Comparison of ENCODE assay signal across 22 cellular contexts in genomic region chr1:225578247-225578646, GRCh38.
DNase-seq lines count a peak whose midpoint lies in the region; ATAC-seq and TF ChIP-seq lines count a peak whose summit lies in the region.
"Had no signal": no experiment of that assay in that cellular context is flagged by ENCODE, and none has a peak within 500 bp of the region (broad histone marks: within the 10 kb centered on the region; RNA-seq: fewer than 3 reads in every experiment).

No MANE protein-coding gene starts in this region.

- H3K4me1 Mint-ChIP-seq in nephron progenitor cell, result peaks cover 60% of the 10 kb centered on the region
- H3K4me1 Mint-ChIP-seq in CD8-positive, alpha-beta T cell (ENCODE audit: low read depth), result peaks cover 3% of the 10 kb centered on the region

- POLR2A ChIA-PET in HEK293 (lab: Yijun Ruan, JAX), result no interaction called here
- POLR2A ChIA-PET in CD8-positive, alpha-beta T cell (lab: Charles Lee), result no interaction called here

- H3K4me1 ChIP-seq in BLaER1, result peaks cover 36% of the 10 kb centered on the region
- H3K4me1 ChIP-seq in HEK293 (ENCODE audit: control insufficient read depth, insufficient read depth, low read length), result peaks cover 25% of the 10 kb centered on the region
- no peaks in the 10 kb centered on the region for H3K4me1 ChIP-seq in CD8-positive, alpha-beta T cell (ENCODE audit: insufficient read depth, low read length)

- H3K27me3 ChIP-seq in BLaER1 (no peaks in the 10 kb centered on the region), WERI-Rb-1 (ENCODE audit: insufficient read depth, low read depth, severe bottlenecking) (no peaks in the 10 kb centered on the region)
- H3K27me3 ChIP-seq in CD8-positive, alpha-beta T cell (ENCODE audit: insufficient read depth, low read length), result no peaks in the 10 kb centered on the region
- H3K27me3 ChIP-seq: ovary had no signal

- H3K27ac ChIP-seq in BLaER1 (no peak overlapping the region), HEK293 (ENCODE audit: extremely low read depth, low read depth, low read length) (no peak overlapping the region), WERI-Rb-1 (peak overlapping the region; percentile 87)
- H3K27ac ChIP-seq in CD8-positive, alpha-beta T cell (ENCODE audit: low read depth, low read length), result no peak overlapping the region
- H3K27ac ChIP-seq: ovary, skin epidermis had no signal

- no peaks in the 10 kb centered on the region for H3K9me3 ChIP-seq in BLaER1
- no peaks in the 10 kb centered on the region for H3K9me3 ChIP-seq in HEK293 (ENCODE audit: control insufficient read depth, insufficient read depth, low read depth, low read length)
- no peaks in the 10 kb centered on the region for H3K9me3 ChIP-seq in WERI-Rb-1 (ENCODE audit: severe bottlenecking)
- no peaks in the 10 kb centered on the region for H3K9me3 ChIP-seq in CD8-positive, alpha-beta T cell (ENCODE audit: low read length)
- H3K9me3 ChIP-seq: ovary, thoracic aorta had no signal

- peaks cover 2% of the 10 kb centered on the region for H3K9me3 Mint-ChIP-seq in nephron progenitor cell
- H3K9me3 Mint-ChIP-seq in CD8-positive, alpha-beta T cell, result no peaks in the 10 kb centered on the region
- H3K9me3 Mint-ChIP-seq: dendritic cell treated with granulocyte-macrophage colony-stimulating factor and Interleukin-4, amounts not matched to agents 40 ng/mL and 50 ng/mL, for 4 days had no signal

- no peaks in the 10 kb centered on the region for H3K27me3 Mint-ChIP-seq in nephron progenitor cell (ENCODE audit: low read depth, poor library complexity)
- H3K27me3 Mint-ChIP-seq in CD8-positive, alpha-beta T cell (ENCODE audit: low read depth), result peaks cover 12% of the 10 kb centered on the region
- H3K27me3 Mint-ChIP-seq: dendritic cell treated with granulocyte-macrophage colony-stimulating factor and Interleukin-4, amounts not matched to agents 40 ng/mL and 50 ng/mL, for 4 days had no signal

- DNase-seq in WERI-Rb-1 (no peak), nephron progenitor cell (no peak), NCI-H748 treated with DMSO at 0.1 percent for 48 hours (lab: John Stamatoyannopoulos, UW) (no peak), NOMO-1 treated with DMSO at 0.1 percent for 48 hours (lab: John Stamatoyannopoulos, UW; ENCODE audit: unreplicated experiment) (no peak)
- no peak for DNase-seq in CD8-positive, alpha-beta T cell
- no peak for DNase-seq in activated CD4-positive, alpha-beta T cell treated with anti-CD3 and anti-CD28 coated beads, Interleukin-2, amount 50 U/mL, for 48 hours
- DNase-seq: activated CD4-positive, alpha-beta T cell treated with anti-CD3 and anti-CD28 coated beads for 1 hour; activated CD8-positive, alpha-beta memory T cell treated with anti-CD3 and anti-CD28 coated beads, Interleukin-2, amount 50 U/mL, for 48 hours; activated naive CD4-positive, alpha-beta T cell; AML-193; DMS153; KBM-7; NCI-H1105 treated with DMSO at 0.1 percent for 48 hours; ovary; SIG-M5; stimulated activated CD4-positive, alpha-beta T cell treated with anti-CD3 and anti-CD28 coated beads, Interleukin-4, amount 100 ng/mL, for 4 hours; T-helper 2 cell had no signal

- H3K4me3 Mint-ChIP-seq in nephron progenitor cell, result no peak overlapping the region
- no peak overlapping the region for H3K4me3 Mint-ChIP-seq in CD8-positive, alpha-beta T cell
- H3K4me3 Mint-ChIP-seq: dendritic cell treated with granulocyte-macrophage colony-stimulating factor and Interleukin-4, amounts not matched to agents 40 ng/mL and 50 ng/mL, for 4 days had no signal

- H3K9ac ChIP-seq in BLaER1, result no peak overlapping the region

- H3K36me3 Mint-ChIP-seq in nephron progenitor cell (ENCODE audit: low read depth), result peaks cover 33% of the 10 kb centered on the region
- no peaks in the 10 kb centered on the region for H3K36me3 Mint-ChIP-seq in CD8-positive, alpha-beta T cell

- H3K36me3 ChIP-seq in BLaER1 (no peaks in the 10 kb centered on the region), HEK293 (ENCODE audit: control insufficient read depth in 2 of 2, insufficient read depth in 1 of 2, low read length in 2 of 2) (no peaks in the 10 kb centered on the region), WERI-Rb-1 (no peaks in the 10 kb centered on the region; the same call in 1 of the 2 replicates)
- no peaks in the 10 kb centered on the region for H3K36me3 ChIP-seq in CD8-positive, alpha-beta T cell (ENCODE audit: insufficient read depth, low read length)
- H3K36me3 ChIP-seq: ovary, thoracic aorta had no signal

- CTCF ChIA-PET in HEK293 (lab: Yijun Ruan, JAX), result interaction anchor here (0.5 to 2.1 kb wide), 4 partner anchors 9 to 251 kb away, joined by 4 to 13 read pairs (median 4); no protein-coding TSS in a partner anchor
- CTCF ChIA-PET in CD8-positive, alpha-beta T cell (lab: Charles Lee), result no interaction called here

- H3K4me2 ChIP-seq in BLaER1, result peak overlapping the region; percentile 35

- TF ChIP-seq CTCF in HEK293 (tag by site-specific recombination; IDR thresholded peaks at IDR 0.05), result no peak
- TF ChIP-seq CTCF in WERI-Rb-1 (IDR thresholded peaks at IDR 0.05; ENCODE audit: low read depth, low read length), result no peak
- no peak for TF ChIP-seq CTCF in nephron progenitor cell (IDR thresholded peaks at IDR 0.05)
- no peak for TF ChIP-seq CTCF in CD8-positive, alpha-beta T cell (IDR thresholded peaks at IDR 0.05)

- peak overlapping the region; percentile 85 for H3K27ac Mint-ChIP-seq in nephron progenitor cell
- no peak overlapping the region for H3K27ac Mint-ChIP-seq in CD8-positive, alpha-beta T cell
- H3K27ac Mint-ChIP-seq: dendritic cell treated with granulocyte-macrophage colony-stimulating factor and Interleukin-4, amounts not matched to agents 40 ng/mL and 50 ng/mL, for 4 days had no signal

- intact Hi-C loops in CD8-positive, alpha-beta T cell (cut with DNase I, micrococcal nuclease), result no loop called here

- no peak for ATAC-seq in CD8-positive, alpha-beta T cell

- H3K4me3 ChIP-seq in BLaER1 (no peak overlapping the region), HEK293 (ENCODE audit: low read depth, low read length) (no peak overlapping the region), WERI-Rb-1 (ENCODE audit: low read depth, low read length) (no peak overlapping the region)
- no peak overlapping the region for H3K4me3 ChIP-seq in CD8-positive, alpha-beta T cell (ENCODE audit: low read depth, low read length)
- H3K4me3 ChIP-seq: ovary, skin epidermis, thoracic aorta had no signal

- H4K20me1 ChIP-seq in BLaER1, result peaks cover 53% of the 10 kb centered on the region

TF ChIP-seq in HEK293, 187 proteins besides CTCF, POLR2A, EP300 and RAD21:
- TF ChIP-seq ZNF423 (tag by site-specific recombination; IDR thresholded peaks at IDR 0.05) (no peak), PRDM1 (tag by site-specific recombination; IDR thresholded peaks at IDR 0.05) (0 out of 2 replicates have a peak, but pooled peaks have one; percentile 28), WT1 (tag by site-specific recombination; IDR thresholded peaks at IDR 0.05) (no peak), ZNF18 (tag by site-specific recombination; IDR thresholded peaks at IDR 0.05) (peak; percentile 76), ZBTB20 (tag by site-specific recombination; IDR thresholded peaks at IDR 0.05) (no peak)
TF ChIP-seq in HEK293: peak in this region for 2.
